ENCODE assay signal across 15 cellular contexts in genomic region chr18:47247036-47247832, GRCh38. TPM values are rescaled to one million over a fixed set of nuclear protein-coding genes. Genes with fewer than 3 reads are reported as not detected.
A peak's percentile ranks its signal among the peaks of the same experiment; 100 is the strongest.
DNase-seq lines count a peak whose midpoint lies in the region; ATAC-seq and TF ChIP-seq lines count a peak whose summit lies in the region.
"Had no signal": no experiment of that assay in that cellular context is flagged by ENCODE, and none has a peak within 500 bp of the region (broad histone marks: within the 10 kb centered on the region; RNA-seq: fewer than 3 reads in every experiment).

No MANE protein-coding gene starts in this region.

- CTCF ChIA-PET in CD4-positive, alpha-beta memory T cell (lab: Charles Lee; ENCODE audit: partially characterized antibody), result no interaction called here

- peaks cover 0 to 7% (median 3%) of the 10 kb centered on the region in 4 donors for H3K4me1 Mint-ChIP-seq in CD4-positive, alpha-beta memory T cell

- no peaks in the 10 kb centered on the region for H3K36me3 ChIP-seq in heart left ventricle
- no peaks in the 10 kb centered on the region for H3K36me3 ChIP-seq in upper lobe of right lung
- no peaks in the 10 kb centered on the region for H3K36me3 ChIP-seq in CD4-positive, alpha-beta memory T cell (ENCODE audit: insufficient read depth, low read length)
- H3K36me3 ChIP-seq: vagina had no signal

- no peak overlapping the region for H3K27ac ChIP-seq in heart left ventricle
- no peak overlapping the region for H3K27ac ChIP-seq in upper lobe of right lung
- H3K27ac ChIP-seq in CD4-positive, alpha-beta memory T cell (ENCODE audit: low read depth, low read length), result no peak overlapping the region
- H3K27ac ChIP-seq: vagina had no signal

- H3K27me3 ChIP-seq in heart left ventricle (peaks cover 62 to 100% (median 90%) of the 10 kb centered on the region in 9 donors), upper lobe of right lung (peaks cover 91% of the 10 kb centered on the region)
- peaks cover 25% of the 10 kb centered on the region for H3K27me3 ChIP-seq in CD4-positive, alpha-beta memory T cell (ENCODE audit: insufficient read depth, low read length)

- H3K27me3 Mint-ChIP-seq in CD4-positive, alpha-beta memory T cell, result peaks cover 61 to 63% of the 10 kb centered on the region in 2 donors

- no peak overlapping the region for H3K4me3 Mint-ChIP-seq in CD4-positive, alpha-beta memory T cell
- H3K4me3 Mint-ChIP-seq: naive B cell had no signal

- no peak for TF ChIP-seq POLR2A in heart left ventricle (IDR thresholded peaks at IDR 0.05)

- peaks cover 0 to 23% (median 0%) of the 10 kb centered on the region in 12 donors for H3K4me1 ChIP-seq in heart left ventricle
- H3K4me1 ChIP-seq in upper lobe of right lung, result peaks cover 2% of the 10 kb centered on the region
- no peaks in the 10 kb centered on the region for H3K4me1 ChIP-seq in CD4-positive, alpha-beta memory T cell (ENCODE audit: insufficient read depth, low read length)
- H3K4me1 ChIP-seq: vagina had no signal

- no peak overlapping the region for H3K27ac Mint-ChIP-seq in CD4-positive, alpha-beta memory T cell
- H3K27ac Mint-ChIP-seq: naive B cell had no signal

- WGBS in heart left ventricle, 4 donors, result 2 to 7% (median 3%) methylated on average over 3 to 101 of the region's 101 CpGs

- intact Hi-C loops in heart left ventricle (cut with DNase I) (no loop called here), cardiac septum (cut with DNase I) (no loop called here), upper lobe of right lung (cut with DNase I) (no loop called here)
- intact Hi-C loops in CD4-positive, alpha-beta memory T cell (cut with micrococcal nuclease), result no loop called here

- POLR2A ChIA-PET in CD4-positive, alpha-beta memory T cell (lab: Charles Lee; ENCODE audit: partially characterized antibody), result no interaction called here

- ATAC-seq in heart left ventricle, result no peak
- peak; percentile 52 for ATAC-seq in upper lobe of right lung
- ATAC-seq in HG03460 (IDR thresholded peaks at IDR 0.05; ENCODE audit: unreplicated experiment), result no peak

- peak overlapping the region in 1 of 12 donors; percentile 18 for H3K4me3 ChIP-seq in heart left ventricle
- no peak overlapping the region for H3K4me3 ChIP-seq in upper lobe of right lung
- no peak overlapping the region for H3K4me3 ChIP-seq in CD4-positive, alpha-beta memory T cell (ENCODE audit: low read length in 2 of 2)
- H3K4me3 ChIP-seq: vagina had no signal

- peak in 7 of 12 donors; percentile 16 to 57 (median 40) for TF ChIP-seq CTCF in heart left ventricle (IDR thresholded peaks at IDR 0.05)
- TF ChIP-seq CTCF in upper lobe of right lung (IDR thresholded peaks at IDR 0.05), result no peak

- peaks cover 0 to 6% of the 10 kb centered on the region in 2 donors for H3K36me3 Mint-ChIP-seq in CD4-positive, alpha-beta memory T cell

- peak in 1 of 5 donors; percentile 55 for DNase-seq in heart left ventricle
- DNase-seq in cardiac septum (ENCODE audit: low spot score), result no peak
- DNase-seq in ecto neural progenitor cell (ENCODE audit: low spot score), result peak; percentile 72
- peak; percentile 54 for DNase-seq in left kidney (ENCODE audit: low read depth, low spot score)
- no peak for DNase-seq in upper lobe of right lung
- DNase-seq in CD4-positive, alpha-beta memory T cell, result no peak
- no peak for DNase-seq in GDM1 (lab: John Stamatoyannopoulos, UW)
- DNase-seq: activated CD4-positive, alpha-beta T cell treated with anti-CD3 and anti-CD28 coated beads for 4 hours; central memory CD4-positive, alpha-beta T cell; DND-41; naive B cell; NCI-H1694 treated with DMSO at 0.1 percent for 48 hours had no signal

- H3K9me3 ChIP-seq in heart left ventricle, result no peaks in the 10 kb centered on the region
- H3K9me3 ChIP-seq in upper lobe of right lung, result no peaks in the 10 kb centered on the region
- no peaks in the 10 kb centered on the region for H3K9me3 ChIP-seq in CD4-positive, alpha-beta memory T cell (ENCODE audit: control insufficient read depth in 1 of 2, low read length in 2 of 2)
- H3K9me3 ChIP-seq: vagina had no signal

- peaks cover 0 to 12% (median 3%) of the 10 kb centered on the region in 8 donors for H3K9me3 Mint-ChIP-seq in CD4-positive, alpha-beta memory T cell

RNA-seq across cellular contexts. Expression of gene SKOR2, which starts 4.2 kb away (rescaled TPM):
- total RNA-seq in heart left ventricle (not detected), cardiac septum (not detected), upper lobe of right lung (not detected)
- polyA plus RNA-seq in heart left ventricle, result not detected
- total RNA-seq in CD4-positive, alpha-beta memory T cell, result not detected
- polyA plus RNA-seq in CD4-positive, alpha-beta memory T cell, result not detected
- total RNA-seq: kidney epithelial cell, vagina had no signal

Comparison
In these comparisons a context has a peak if more than half of its experiments do, and no peak if none do; other contexts are left out.
1. DNase-seq: peak in ecto neural progenitor cell (single experiment) and left kidney (single experiment); none in cardiac septum (single experiment), upper lobe of right lung (single experiment), CD4-positive, alpha-beta memory T cell (0 of 5) and GDM1 (single experiment).